ENCODE assay signal across 29 cellular contexts in genomic region chr1:245386321-245387002, GRCh38.
"Had no signal": no experiment of that assay in that cellular context is flagged by ENCODE, and none has a peak within 500 bp of the region (broad histone marks: within the 10 kb centered on the region; RNA-seq: fewer than 3 reads in every experiment).

No MANE protein-coding gene starts in this region.

- H3K4me1 Mint-ChIP-seq: activated CD4-positive, alpha-beta T cell treated with anti-CD3 and anti-CD28 coated beads for 36 hours; activated CD4-positive, alpha-beta T cell treated with anti-CD3 and anti-CD28 coated beads, Interleukin-2, amount 10 ng/mL, durations not matched to agents 7 days and 5 days had no signal

- H3K4me1 ChIP-seq: adrenal gland, body of pancreas, breast epithelium, SJSA1 had no signal

- H3K27ac Mint-ChIP-seq: activated CD4-positive, alpha-beta T cell treated with anti-CD3 and anti-CD28 coated beads for 36 hours; activated CD4-positive, alpha-beta T cell treated with anti-CD3 and anti-CD28 coated beads, Interleukin-2, amount 10 ng/mL, durations not matched to agents 7 days and 5 days; activated CD8-positive, alpha-beta T cell treated with anti-CD3 and anti-CD28 coated beads, Interleukin-2, amount 10 ng/mL, durations not matched to agents 7 days and 5 days; activated naive CD4-positive, alpha-beta T cell treated with anti-CD3 and anti-CD28 coated beads for 36 hours; activated naive CD4-positive, alpha-beta T cell treated with anti-CD3 and anti-CD28 coated beads, Interleukin-2, amount 50 U/mL, for 72 hours; activated T-helper 1 cell treated with anti-CD3 and anti-CD28 coated beads, Interleukin-12 subunit alpha, Interleukin-12 subunit beta, Interleukin-2, Interleukin-4 antibody, amounts not matched to agents 30 ng/mL and 10 ng/mL and 1 ng/mL, durations not matched to agents 14 hours and 24 hours and 36 hours; T-helper 1 cell treated with Interleukin-12 subunit alpha and Interleukin-12 subunit beta and Interleukin-4 antibody, amounts not matched to agents 30 μg/mL and 1 μg/mL, for 36 hours; T-helper 2 cell treated with Interferon-gamma antibody and Interleukin-4, amounts not matched to agents 5 μg/mL and 100 μg/mL, for 36 hours had no signal

- H3K4me3 Mint-ChIP-seq: activated CD4-positive, alpha-beta T cell treated with anti-CD3 and anti-CD28 coated beads for 36 hours; activated CD4-positive, alpha-beta T cell treated with anti-CD3 and anti-CD28 coated beads, Interleukin-2, amount 10 ng/mL, durations not matched to agents 7 days and 5 days; activated CD8-positive, alpha-beta T cell treated with anti-CD3 and anti-CD28 coated beads, Interleukin-2, amount 10 ng/mL, durations not matched to agents 7 days and 5 days; activated naive CD4-positive, alpha-beta T cell treated with anti-CD3 and anti-CD28 coated beads for 36 hours; activated T-cell treated with anti-CD3 and anti-CD28 coated beads, Interleukin-2, amount 50 U/mL, for 4 hours; activated T-helper 1 cell treated with anti-CD3 and anti-CD28 coated beads, Interleukin-12 subunit alpha, Interleukin-12 subunit beta, Interleukin-2, Interleukin-4 antibody, amounts not matched to agents 30 ng/mL and 10 ng/mL and 1 ng/mL, durations not matched to agents 14 hours and 24 hours and 36 hours; T-helper 1 cell treated with Interleukin-12 subunit alpha and Interleukin-12 subunit beta and Interleukin-4 antibody, amounts not matched to agents 30 μg/mL and 1 μg/mL, for 36 hours; T-helper 2 cell treated with Interferon-gamma antibody and Interleukin-4, amounts not matched to agents 5 μg/mL and 100 μg/mL, for 36 hours had no signal

- H3K27me3 ChIP-seq: adrenal gland, body of pancreas, breast epithelium, SJSA1 had no signal

- H3K36me3 ChIP-seq: adrenal gland, breast epithelium, SJSA1 had no signal

- ATAC-seq: activated CD4-positive, alpha-beta T cell treated with anti-CD3 and anti-CD28 coated beads for 36 hours; activated CD4-positive, CD25-positive, alpha-beta regulatory T cell treated with anti-CD3 and anti-CD28 coated beads, Interleukin-2, amount 50 U/mL, for 24 hours; activated CD8-positive, alpha-beta T cell treated with anti-CD3 and anti-CD28 coated beads, Interleukin-2, amount 10 ng/mL, durations not matched to agents 7 days and 5 days; activated naive CD4-positive, alpha-beta T cell treated with anti-CD3 and anti-CD28 coated beads, Interleukin-2, amount 50 U/mL, for 72 hours; activated T-cell treated with anti-CD3 and anti-CD28 coated beads, Interleukin-2, amount 50 U/mL, for 4 hours; body of pancreas; Panc1 had no signal

- H3K9me3 Mint-ChIP-seq: activated CD4-positive, alpha-beta T cell treated with anti-CD3 and anti-CD28 coated beads, Interleukin-2, amount 10 ng/mL, durations not matched to agents 7 days and 5 days; activated naive CD4-positive, alpha-beta T cell treated with anti-CD3 and anti-CD28 coated beads for 36 hours; activated naive CD4-positive, alpha-beta T cell treated with anti-CD3 and anti-CD28 coated beads, Interleukin-2, amount 50 U/mL, for 72 hours; activated T-cell treated with anti-CD3 and anti-CD28 coated beads, Interleukin-2, amount 50 U/mL, for 4 hours; activated T-helper 1 cell treated with anti-CD3 and anti-CD28 coated beads, Interleukin-12 subunit alpha, Interleukin-12 subunit beta, Interleukin-2, Interleukin-4 antibody, amounts not matched to agents 30 ng/mL and 10 ng/mL and 1 ng/mL, durations not matched to agents 14 hours and 24 hours and 36 hours; T-helper 1 cell treated with Interleukin-12 subunit alpha and Interleukin-12 subunit beta and Interleukin-4 antibody, amounts not matched to agents 30 μg/mL and 1 μg/mL, for 36 hours; T-helper 2 cell treated with Interferon-gamma antibody and Interleukin-4, amounts not matched to agents 5 μg/mL and 100 μg/mL, for 36 hours had no signal

- H3K4me2 ChIP-seq: SK-N-SH had no signal

- H3K9ac ChIP-seq: SK-N-SH had no signal

- H3K36me3 Mint-ChIP-seq: activated naive CD4-positive, alpha-beta T cell treated with anti-CD3 and anti-CD28 coated beads, Interleukin-2, amount 50 U/mL, for 72 hours had no signal

- H3K27ac ChIP-seq: adrenal gland, body of pancreas, breast epithelium, SJSA1 had no signal

- FAIRE-seq: astrocyte, TTC549 had no signal

- H3K4me3 ChIP-seq: adrenal gland, body of pancreas, breast epithelium, SJSA1 had no signal

- DNase-seq: activated CD4-positive, alpha-beta T cell treated with anti-CD3 and anti-CD28 coated beads for 36 hours; activated CD4-positive, alpha-beta T cell treated with anti-CD3 and anti-CD28 coated beads, Interleukin-2, amount 10 ng/mL, durations not matched to agents 7 days and 5 days; activated CD4-positive, alpha-beta T cell treated with anti-CD3 and anti-CD28 coated beads, Interleukin-2, amount 50 U/mL, for 48 hours; activated CD8-positive, alpha-beta memory T cell treated with anti-CD3 and anti-CD28 coated beads, Interleukin-2, amount 50 U/mL, for 4 hours; activated CD8-positive, alpha-beta T cell treated with anti-CD3 and anti-CD28 coated beads, Interleukin-2, amount 10 ng/mL, durations not matched to agents 7 days and 5 days; activated gamma-delta T cell treated with Interleukin-2 at 50 U/mL for 16 hours; activated naive CD4-positive, alpha-beta T cell treated with anti-CD3 and anti-CD28 coated beads for 36 hours; activated T-cell treated with anti-CD3 and anti-CD28 coated beads for 4 hours; activated T-cell treated with anti-CD3 and anti-CD28 coated beads, Interleukin-2, amount 50 U/mL, for 4 hours; adrenal gland; body of pancreas; NCI-H1092 treated with DMSO at 0.1 percent for 48 hours; NCI-H1417; NCI-H1694 treated with DMSO at 0.1 percent for 48 hours; NCI-H2029; NCI-H345; NCI-H524 treated with DMSO at 0.1 percent for 48 hours; SHP77 treated with DMSO at 0.1 percent for 48 hours; SK-N-SH had no signal

- H3K9me3 ChIP-seq: adrenal gland, body of pancreas, breast epithelium, SJSA1, SK-N-SH had no signal
